ENCODE assay signal across 1 cellular context in genomic region chr7:55521543-55522267, GRCh38.
TF ChIP-seq lines count a peak whose summit lies in the region.

No MANE protein-coding gene starts in this region.

TF ChIP-seq in SK-N-SH, 30 proteins besides CTCF, POLR2A, EP300 and RAD21 (continued from another document):
- no peak for TF ChIP-seq ZBTB33 (IDR thresholded peaks at IDR 0.05; ENCODE audit: borderline replicate concordance, low read depth)
TF ChIP-seq in SK-N-SH: peak in this region for 0.
